25 cellular contexts compared by ENCODE assay signal in the genomic region with DNA sequence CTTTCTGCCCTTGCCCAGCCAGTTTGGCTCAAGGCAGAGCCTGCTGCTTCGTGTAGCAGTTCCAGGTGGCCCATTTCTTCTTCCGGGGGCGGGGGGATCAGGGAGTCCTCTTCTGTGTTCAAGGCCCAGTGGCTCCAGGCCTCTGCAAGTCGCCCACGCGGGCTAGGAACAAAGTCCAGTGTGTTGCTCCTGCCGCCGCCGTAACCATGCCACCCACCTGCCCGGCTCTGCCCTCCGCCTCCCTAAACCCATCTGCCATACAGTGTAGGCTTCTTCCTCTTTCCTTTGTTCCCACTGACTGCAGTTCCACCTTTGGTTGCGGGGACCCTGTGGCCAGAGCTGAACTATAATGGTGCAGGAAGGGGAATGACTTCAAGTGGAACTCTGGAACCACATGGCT. TPM values are rescaled to one million over a fixed set of nuclear protein-coding genes. Genes with fewer than 3 reads are reported as not detected.
DNase-seq lines count a peak whose midpoint lies in the region; ATAC-seq and TF ChIP-seq lines count a peak whose summit lies in the region.
"Had no signal": no experiment of that assay in that cellular context is flagged by ENCODE, and none has a peak within 500 bp of the region (broad histone marks: within the 10 kb centered on the region; RNA-seq: fewer than 3 reads in every experiment).

No MANE protein-coding gene starts in this region.

- DNase-seq in CD1c-positive myeloid dendritic cell (ENCODE audit: extremely low spot score) (peak; percentile 25), KBM-7 (peak; percentile 60), chondrocyte (ENCODE audit: low spot score) (no peak), neuronal stem cell (ENCODE audit: low spot score) (no peak), upper lobe of right lung (no peak), AG08396 (ENCODE audit: low spot score) (no peak)
- no peak for DNase-seq in activated naive CD4-positive, alpha-beta T cell treated with Interleukin-2 at 50 U/mL for 16 hours
- DNase-seq: activated CD4-positive, alpha-beta T cell treated with anti-CD3 and anti-CD28 coated beads, Interleukin-2, amount 50 U/mL, for 4 hours; activated CD8-positive, alpha-beta memory T cell treated with anti-CD3 and anti-CD28 coated beads, Interleukin-2, amount 50 U/mL, for 48 hours; activated effector memory CD4-positive, alpha-beta T cell treated with anti-CD3 and anti-CD28 coated beads, Interleukin-2, amount 50 U/mL, for 16 hours; CD4-positive, alpha-beta memory T cell; DMS79; dorsolateral prefrontal cortex; Kasumi-1; lower lobe of right lung; NCI-H1105 treated with DMSO at 0.1 percent for 48 hours; NCI-H2171 treated with DMSO at 0.1 percent for 48 hours; NCI-H748 treated with DMSO at 0.1 percent for 48 hours; OCI-M1; pancreas; SHP77 treated with DMSO at 0.1 percent for 48 hours; T-helper 17 cell had no signal

- H3K4me3 ChIP-seq in neuronal stem cell (ENCODE audit: low read length in 2 of 2) (no peak overlapping the region), upper lobe of right lung (no peak overlapping the region)
- H3K4me3 ChIP-seq: dorsolateral prefrontal cortex, lower lobe of right lung, pancreas, right lobe of liver had no signal

- no peak overlapping the region for H2BK5ac ChIP-seq in neuronal stem cell (ENCODE audit: low read length)

- peaks cover 9 to 28% of the 10 kb centered on the region in 2 donors for H3K36me3 ChIP-seq in neuronal stem cell (replicated peaks in 1 of 2; ENCODE audit: control insufficient read depth in 2 of 2, insufficient read depth in 2 of 2, low read length in 2 of 2)
- H3K36me3 ChIP-seq in upper lobe of right lung: no peaks in the 10 kb centered on the region
- H3K36me3 ChIP-seq: pancreas, right lobe of liver had no signal

- no peak overlapping the region for H4K8ac ChIP-seq in neuronal stem cell (ENCODE audit: low read depth, low read length)

- no peak overlapping the region for H3K14ac ChIP-seq in neuronal stem cell (ENCODE audit: low read length)

- peaks cover 2% of the 10 kb centered on the region for H3K36me3 Mint-ChIP-seq in chondrocyte (ENCODE audit: low read depth)
- H3K36me3 Mint-ChIP-seq: CD4-positive, alpha-beta memory T cell had no signal

- no CpG with 5 or more reads among the region's 12 CpGs for WGBS in neuronal stem cell (ENCODE audit: extremely low coverage in 2 of 2, insufficient read length in 2 of 2, insufficient replicate concordance in 1 of 2), 2 donors

- H3K27me3 ChIP-seq in neuronal stem cell (ENCODE audit: control insufficient read depth in 3 of 3, insufficient read depth in 3 of 3, low read depth in 1 of 3, low read length in 3 of 3): no peaks in the 10 kb centered on the region
- H3K27me3 ChIP-seq in upper lobe of right lung: no peaks in the 10 kb centered on the region
- H3K27me3 ChIP-seq: dorsolateral prefrontal cortex, pancreas, right lobe of liver had no signal

- H3K79me1 ChIP-seq in neuronal stem cell (ENCODE audit: low read depth, low read length): peaks cover 20% of the 10 kb centered on the region

- intact Hi-C loops in upper lobe of right lung (cut with DNase I): no loop called here

- no peak overlapping the region for H3K4me3 Mint-ChIP-seq in chondrocyte (ENCODE audit: unreplicated experiment)
- H3K4me3 Mint-ChIP-seq: CD4-positive, alpha-beta memory T cell; T-helper 17 cell had no signal

- H2AFZ ChIP-seq in neuronal stem cell (ENCODE audit: low read length): no peak overlapping the region

- H3K23ac ChIP-seq in neuronal stem cell (ENCODE audit: low read depth, low read length, poor library complexity): no peak overlapping the region

- no peaks in the 10 kb centered on the region for H3K9me3 ChIP-seq in neuronal stem cell (replicated peaks in 1 of 2; ENCODE audit: control insufficient read depth in 2 of 2, insufficient read depth in 1 of 2, low read depth in 1 of 2, low read length in 2 of 2)
- no peaks in the 10 kb centered on the region for H3K9me3 ChIP-seq in upper lobe of right lung
- H3K9me3 ChIP-seq: lower lobe of right lung, pancreas, right lobe of liver had no signal

- no peaks in the 10 kb centered on the region for H3K27me3 Mint-ChIP-seq in chondrocyte (ENCODE audit: low read depth)

- H3K4me1 ChIP-seq in neuronal stem cell (ENCODE audit: control insufficient read depth in 2 of 2, insufficient read depth in 1 of 2, low read depth in 1 of 2, low read length in 2 of 2): peaks cover 5 to 14% of the 10 kb centered on the region in 2 donors
- peaks cover 33% of the 10 kb centered on the region for H3K4me1 ChIP-seq in upper lobe of right lung
- H3K4me1 ChIP-seq: pancreas, right lobe of liver had no signal

- no peak overlapping the region for H4K91ac ChIP-seq in neuronal stem cell (ENCODE audit: low read depth, low read length, poor library complexity)

- H2BK12ac ChIP-seq in neuronal stem cell (ENCODE audit: low read length): no peak overlapping the region

- in situ Hi-C loops in KBM-7 (cut with MboI; ENCODE audit: low pct_unique_long_range_greater_than_20kb, low sequenced_read_pairs): no loop called here

- no peak for TF ChIP-seq CTCF in chondrocyte (IDR thresholded peaks at IDR 0.05)
- TF ChIP-seq CTCF in upper lobe of right lung (IDR thresholded peaks at IDR 0.05): no peak

- peak overlapping the region; percentile 50 for H2AK5ac ChIP-seq in neuronal stem cell (ENCODE audit: low read depth, low read length)

- peak overlapping the region; percentile 85 for H3K27ac Mint-ChIP-seq in chondrocyte (ENCODE audit: unreplicated experiment)
- H3K27ac Mint-ChIP-seq: T-helper 17 cell had no signal

- no peak overlapping the region for H3K4me2 ChIP-seq in neuronal stem cell (ENCODE audit: insufficient read depth, low read length, poor library complexity, severe bottlenecking)

- H2BK120ac ChIP-seq in neuronal stem cell (ENCODE audit: low read depth, low read length): no peak overlapping the region

- ATAC-seq in upper lobe of right lung (no peak), GM18502 (IDR thresholded peaks at IDR 0.05; ENCODE audit: poor library complexity, unreplicated experiment) (no peak)
- ATAC-seq: T-helper 17 cell had no signal

- H3K27ac ChIP-seq in neuronal stem cell (replicated peaks; ENCODE audit: low read length) (no peak overlapping the region), upper lobe of right lung (no peak overlapping the region)
- H3K27ac ChIP-seq: dorsolateral prefrontal cortex, epithelial cell of prostate, lower lobe of right lung, pancreas, right lobe of liver had no signal

- peaks cover 75% of the 10 kb centered on the region for H3K4me1 Mint-ChIP-seq in chondrocyte (ENCODE audit: low read depth)
- H3K4me1 Mint-ChIP-seq: CD4-positive, alpha-beta memory T cell; T-helper 17 cell had no signal

- no peaks in the 10 kb centered on the region for H3K9me3 Mint-ChIP-seq in chondrocyte (ENCODE audit: low read depth)
- H3K9me3 Mint-ChIP-seq: CD4-positive, alpha-beta memory T cell had no signal

- H3K18ac ChIP-seq in neuronal stem cell (ENCODE audit: low read length): peak overlapping the region; percentile 42

- no peak overlapping the region for H2BK15ac ChIP-seq in neuronal stem cell (ENCODE audit: low read length)

- H3K4ac ChIP-seq in neuronal stem cell (ENCODE audit: low read length): no peak overlapping the region

- no peak overlapping the region for H3K9ac ChIP-seq in neuronal stem cell (ENCODE audit: low read depth, low read length, poor library complexity)

RNA-seq across cellular contexts. Expression of gene SRF, which starts 43.9 kb away (rescaled TPM):
- total RNA-seq in chondrocyte: 42.2 to 43.9 TPM (median 42.7 TPM) in 3 replicates
- 33.8 TPM for polyA plus RNA-seq in neuronal stem cell (2013, experiment 1 of 2)
- 33.2 TPM for polyA plus RNA-seq in neuronal stem cell (2013, experiment 2 of 2)
- total RNA-seq in upper lobe of right lung: 33.6 TPM

RNA-seq across cellular contexts. Expression of gene PTK7, which starts 51.1 kb away (rescaled TPM):
- total RNA-seq in chondrocyte: 282 to 293 TPM (median 288 TPM) in 3 replicates
- polyA plus RNA-seq in neuronal stem cell (2013, experiment 1 of 2): 43.8 TPM
- 43.3 TPM for polyA plus RNA-seq in neuronal stem cell (2013, experiment 2 of 2)
- total RNA-seq in upper lobe of right lung: 97.1 TPM

RNA-seq across cellular contexts. Expression of gene CUL9, which starts 54.8 kb away (rescaled TPM):
- total RNA-seq in chondrocyte (17.5 to 36.6 TPM (median 19.8 TPM) in 3 replicates), upper lobe of right lung (37.4 TPM)
- polyA plus RNA-seq in neuronal stem cell (2013, experiment 1 of 2): 10.3 TPM
- 11.1 TPM for polyA plus RNA-seq in neuronal stem cell (2013, experiment 2 of 2)

Comparison
In these comparisons a context has a peak if more than half of its experiments do, and no peak if none do; other contexts are left out.
1. DNase-seq: peak in CD1c-positive myeloid dendritic cell (single experiment) and KBM-7 (single experiment); none in chondrocyte (single experiment), neuronal stem cell (single experiment), activated naive CD4-positive, alpha-beta T cell treated with Interleukin-2 at 50 U/mL for 16 hours (single experiment), upper lobe of right lung (single experiment) and AG08396 (single experiment).